ENCODE assay signal across 10 cellular contexts in the genomic region with DNA sequence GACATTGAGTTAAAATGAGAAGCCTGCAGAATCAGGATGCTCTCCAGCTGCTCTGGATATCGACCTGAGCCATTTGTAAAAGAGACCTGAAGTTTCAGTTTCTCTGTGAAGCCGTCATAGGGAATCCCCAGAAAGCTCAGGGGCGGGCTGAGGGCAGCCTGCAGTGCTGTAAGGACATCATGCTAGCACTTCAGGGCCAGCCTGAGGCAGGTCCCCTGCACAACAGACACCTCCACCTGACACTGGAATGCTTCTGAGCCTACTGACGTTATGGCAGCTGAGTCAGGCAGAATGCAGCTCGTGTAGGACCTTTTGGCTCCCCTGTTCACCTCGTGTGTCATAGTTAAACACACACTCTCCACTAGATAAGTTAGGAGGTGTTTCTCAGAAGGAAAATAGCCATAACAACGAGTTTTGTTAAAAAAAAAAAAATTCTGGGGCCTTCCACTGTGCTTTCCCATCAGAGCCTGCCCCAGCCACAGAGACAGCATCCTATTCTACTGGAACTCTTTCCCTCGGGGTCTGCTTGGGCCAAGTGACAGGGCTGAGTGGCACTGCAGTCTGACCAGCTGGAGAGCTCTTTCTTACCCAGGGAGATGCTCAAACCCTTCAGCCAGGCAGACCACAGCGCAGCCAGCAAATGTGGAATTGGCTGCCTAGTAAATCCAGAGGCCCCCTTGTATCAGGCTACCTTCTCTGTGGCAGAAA.
DNase-seq lines count a peak whose midpoint lies in the region; ATAC-seq and TF ChIP-seq lines count a peak whose summit lies in the region.
"Had no signal": no experiment of that assay in that cellular context is flagged by ENCODE, and none has a peak within 500 bp of the region (broad histone marks: within the 10 kb centered on the region; RNA-seq: fewer than 3 reads in every experiment).

No MANE protein-coding gene starts in this region.

- DNase-seq in GM12864 (ENCODE audit: low read depth) (peak; percentile 21), NCI-H2196 treated with DMSO at 0.1 percent for 48 hours (lab: John Stamatoyannopoulos, UW; ENCODE audit: unreplicated experiment) (no peak), left lobe of liver (ENCODE audit: low spot score) (no peak), colonic mucosa (no peak), NCI-H2107 (lab: John Stamatoyannopoulos, UW) (no peak)
- no peak for DNase-seq in central memory CD8-positive, alpha-beta T cell (ENCODE audit: low spot score in 2 of 2)
- DNase-seq: NCI-H524, testis had no signal

- no peak overlapping the region for H3K4me3 Mint-ChIP-seq in central memory CD8-positive, alpha-beta T cell

- no peaks in the 10 kb centered on the region for H3K4me1 ChIP-seq in colonic mucosa
- H3K4me1 ChIP-seq: testis had no signal

- peak; percentile 81 for ATAC-seq in GM19324 (IDR thresholded peaks at IDR 0.05; ENCODE audit: low FRiP score, unreplicated experiment)
- ATAC-seq in HG03039 (IDR thresholded peaks at IDR 0.05; ENCODE audit: unreplicated experiment), result peak; percentile 90
- ATAC-seq in central memory CD8-positive, alpha-beta T cell (replicated peaks; ENCODE audit: extremely low read depth, poor library complexity, severe bottlenecking), result peak; percentile 14
- ATAC-seq in left lobe of liver, result no peak

- no peak for TF ChIP-seq CTCF in GM12864 (IDR thresholded peaks at IDR 0.05; ENCODE audit: low read depth, low read length, missing control alignments)
- no peak for TF ChIP-seq CTCF in colonic mucosa (IDR thresholded peaks at IDR 0.05)

- no peak overlapping the region for H3K27ac ChIP-seq in colonic mucosa
- H3K27ac ChIP-seq: testis had no signal

- no peaks in the 10 kb centered on the region for H3K9me3 Mint-ChIP-seq in central memory CD8-positive, alpha-beta T cell

- H3K9ac ChIP-seq in colonic mucosa (ENCODE audit: low read depth in 2 of 2, low read length in 2 of 2), result no peak overlapping the region

- no peaks in the 10 kb centered on the region for H3K36me3 ChIP-seq in colonic mucosa

- H3K27ac Mint-ChIP-seq in central memory CD8-positive, alpha-beta T cell (ENCODE audit: low read depth), result no peak overlapping the region

- H3K27me3 Mint-ChIP-seq in central memory CD8-positive, alpha-beta T cell, result no peaks in the 10 kb centered on the region

- no peak overlapping the region for H3K4me3 ChIP-seq in GM12864 (ENCODE audit: low read depth, low read length)
- no peak overlapping the region for H3K4me3 ChIP-seq in colonic mucosa
- H3K4me3 ChIP-seq: testis had no signal

- H3K4me1 Mint-ChIP-seq in central memory CD8-positive, alpha-beta T cell, result no peaks in the 10 kb centered on the region

- intact Hi-C loops in colonic mucosa (cut with DNase I), result no loop called here

- no peaks in the 10 kb centered on the region for H3K27me3 ChIP-seq in colonic mucosa
- H3K27me3 ChIP-seq: testis had no signal

- no peaks in the 10 kb centered on the region for H3K9me3 ChIP-seq in colonic mucosa
- H3K9me3 ChIP-seq: testis had no signal

- H3K36me3 Mint-ChIP-seq in central memory CD8-positive, alpha-beta T cell (ENCODE audit: insufficient read depth), result no peaks in the 10 kb centered on the region
